1 cellular context compared by ENCODE assay signal in genomic region chr14:58272589-58273372, GRCh38.
TF ChIP-seq lines count a peak whose summit lies in the region.

No MANE protein-coding gene starts in this region.

TF ChIP-seq in HepG2, 621 proteins besides CTCF, POLR2A, EP300 and RAD21 (continued from another document and continues in another):
- TF ChIP-seq PHF20 (CRISPR knock-in tag; IDR thresholded peaks at IDR 0.05), result no peak
- no peak for TF ChIP-seq ZNF780A (CRISPR knock-in tag; IDR thresholded peaks at IDR 0.05)
- no peak for TF ChIP-seq ARNTL (CRISPR knock-in tag; IDR thresholded peaks at IDR 0.05)
- TF ChIP-seq ZNF816 (CRISPR knock-in tag; IDR thresholded peaks at IDR 0.05; ENCODE audit: borderline replicate concordance), result no peak
- no peak for TF ChIP-seq REXO4 (CRISPR knock-in tag; IDR thresholded peaks at IDR 0.05; ENCODE audit: borderline replicate concordance)
- peak; percentile 30; the same call in 1 of the 2 replicates for TF ChIP-seq ZFP36L1 (CRISPR knock-in tag; IDR thresholded peaks at IDR 0.05)
- TF ChIP-seq, protein P1, sequence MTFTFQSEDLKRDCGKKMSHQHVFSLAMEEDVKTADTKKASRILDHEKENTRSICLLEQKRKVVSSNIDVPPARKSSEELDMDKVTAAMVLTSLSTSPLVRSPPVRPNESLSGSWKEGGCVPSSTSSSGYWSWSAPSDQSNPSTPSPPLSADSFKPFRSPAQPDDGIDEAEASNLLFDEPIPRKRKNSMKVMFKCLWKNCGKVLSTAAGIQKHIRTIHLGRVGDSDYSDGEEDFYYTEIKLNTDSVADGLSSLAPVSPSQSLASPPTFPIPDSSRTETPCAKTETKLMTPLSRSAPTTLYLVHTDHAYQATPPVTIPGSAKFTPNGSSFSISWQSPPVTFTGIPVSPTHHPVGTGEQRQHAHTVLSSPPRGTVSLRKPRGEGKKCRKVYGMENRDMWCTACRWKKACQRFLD (CRISPR knock-in tag; IDR thresholded peaks at IDR 0.05; ENCODE audit: borderline replicate concordance), result no peak
- TF ChIP-seq ETV5 (CRISPR knock-in tag; IDR thresholded peaks at IDR 0.05; ENCODE audit: borderline replicate concordance), result peak; percentile 23; the same call in 1 of the 2 replicates
- no peak for TF ChIP-seq MAF1 (CRISPR knock-in tag; IDR thresholded peaks at IDR 0.05; ENCODE audit: borderline replicate concordance)
- TF ChIP-seq CAMTA2 (CRISPR knock-in tag; IDR thresholded peaks at IDR 0.05; ENCODE audit: borderline replicate concordance), result no peak
- TF ChIP-seq, protein P2, sequence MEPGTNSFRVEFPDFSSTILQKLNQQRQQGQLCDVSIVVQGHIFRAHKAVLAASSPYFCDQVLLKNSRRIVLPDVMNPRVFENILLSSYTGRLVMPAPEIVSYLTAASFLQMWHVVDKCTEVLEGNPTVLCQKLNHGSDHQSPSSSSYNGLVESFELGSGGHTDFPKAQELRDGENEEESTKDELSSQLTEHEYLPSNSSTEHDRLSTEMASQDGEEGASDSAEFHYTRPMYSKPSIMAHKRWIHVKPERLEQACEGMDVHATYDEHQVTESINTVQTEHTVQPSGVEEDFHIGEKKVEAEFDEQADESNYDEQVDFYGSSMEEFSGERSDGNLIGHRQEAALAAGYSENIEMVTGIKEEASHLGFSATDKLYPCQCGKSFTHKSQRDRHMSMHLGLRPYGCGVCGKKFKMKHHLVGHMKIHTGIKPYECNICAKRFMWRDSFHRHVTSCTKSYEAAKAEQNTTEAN (CRISPR knock-in tag; conservative IDR thresholded peaks at IDR 0.05), result 0 out of 2 replicates have a peak, but pooled peaks have one; percentile 71
- TF ChIP-seq POLR2AphosphoS5 (IDR thresholded peaks at IDR 0.05; ENCODE audit: low read depth, low read length), result peak; percentile 62
- no peak for TF ChIP-seq SRSF9 (IDR thresholded peaks at IDR 0.05; ENCODE audit: borderline replicate concordance, insufficient read depth, low read depth, low read length, poor library complexity, severe bottlenecking)
- TF ChIP-seq ZNF629 (CRISPR knock-in tag; conservative IDR thresholded peaks at IDR 0.05), result peak; percentile 27; the same call in 1 of the 2 replicates
- no peak for TF ChIP-seq TBP (CRISPR knock-in tag; IDR thresholded peaks at IDR 0.05)
- no peak for TF ChIP-seq CERS6 (CRISPR knock-in tag; IDR thresholded peaks at IDR 0.05)
- peak; percentile 46; the same call in 1 of the 2 replicates for TF ChIP-seq ZNF556 (CRISPR knock-in tag; IDR thresholded peaks at IDR 0.05; ENCODE audit: borderline replicate concordance)
- no peak for TF ChIP-seq SP5 (CRISPR knock-in tag; IDR thresholded peaks at IDR 0.05; ENCODE audit: borderline replicate concordance, low read depth)
- no peak for TF ChIP-seq ZZZ3 (CRISPR knock-in tag; IDR thresholded peaks at IDR 0.05; ENCODE audit: borderline replicate concordance)
- TF ChIP-seq GATA4 (IDR thresholded peaks at IDR 0.05; ENCODE audit: borderline replicate concordance, low read depth), result no peak
- TF ChIP-seq CHD2 (IDR thresholded peaks at IDR 0.05; ENCODE audit: low read depth, low read length), result no peak
- no peak for TF ChIP-seq ISX (CRISPR knock-in tag; conservative IDR thresholded peaks at IDR 0.05)
- TF ChIP-seq TEAD2 (CRISPR knock-in tag; IDR thresholded peaks at IDR 0.05), result no peak
- TF ChIP-seq, protein P3, sequence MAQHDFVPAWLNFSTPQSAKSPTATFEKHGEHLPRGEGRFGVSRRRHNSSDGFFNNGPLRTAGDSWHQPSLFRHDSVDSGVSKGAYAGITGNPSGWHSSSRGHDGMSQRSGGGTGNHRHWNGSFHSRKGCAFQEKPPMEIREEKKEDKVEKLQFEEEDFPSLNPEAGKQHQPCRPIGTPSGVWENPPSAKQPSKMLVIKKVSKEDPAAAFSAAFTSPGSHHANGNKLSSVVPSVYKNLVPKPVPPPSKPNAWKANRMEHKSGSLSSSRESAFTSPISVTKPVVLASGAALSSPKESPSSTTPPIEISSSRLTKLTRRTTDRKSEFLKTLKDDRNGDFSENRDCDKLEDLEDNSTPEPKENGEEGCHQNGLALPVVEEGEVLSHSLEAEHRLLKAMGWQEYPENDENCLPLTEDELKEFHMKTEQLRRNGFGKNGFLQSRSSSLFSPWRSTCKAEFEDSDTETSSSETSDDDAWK (CRISPR knock-in tag; IDR thresholded peaks at IDR 0.05), result no peak
- no peak for TF ChIP-seq PTBP1 (IDR thresholded peaks at IDR 0.05; ENCODE audit: low read depth, low read length, poor library complexity, severe bottlenecking)
- TF ChIP-seq, protein P4, sequence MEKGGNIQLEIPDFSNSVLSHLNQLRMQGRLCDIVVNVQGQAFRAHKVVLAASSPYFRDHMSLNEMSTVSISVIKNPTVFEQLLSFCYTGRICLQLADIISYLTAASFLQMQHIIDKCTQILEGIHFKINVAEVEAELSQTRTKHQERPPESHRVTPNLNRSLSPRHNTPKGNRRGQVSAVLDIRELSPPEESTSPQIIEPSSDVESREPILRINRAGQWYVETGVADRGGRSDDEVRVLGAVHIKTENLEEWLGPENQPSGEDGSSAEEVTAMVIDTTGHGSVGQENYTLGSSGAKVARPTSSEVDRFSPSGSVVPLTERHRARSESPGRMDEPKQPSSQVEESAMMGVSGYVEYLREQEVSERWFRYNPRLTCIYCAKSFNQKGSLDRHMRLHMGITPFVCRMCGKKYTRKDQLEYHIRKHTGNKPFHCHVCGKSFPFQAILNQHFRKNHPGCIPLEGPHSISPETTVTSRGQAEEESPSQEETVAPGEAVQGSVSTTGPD (CRISPR knock-in tag; IDR thresholded peaks at IDR 0.05), result no peak
- TF ChIP-seq ZNF709 (CRISPR knock-in tag; IDR thresholded peaks at IDR 0.05), result no peak
- no peak for TF ChIP-seq ZFP36L2 (CRISPR knock-in tag; IDR thresholded peaks at IDR 0.05)
- TF ChIP-seq, protein P5, sequence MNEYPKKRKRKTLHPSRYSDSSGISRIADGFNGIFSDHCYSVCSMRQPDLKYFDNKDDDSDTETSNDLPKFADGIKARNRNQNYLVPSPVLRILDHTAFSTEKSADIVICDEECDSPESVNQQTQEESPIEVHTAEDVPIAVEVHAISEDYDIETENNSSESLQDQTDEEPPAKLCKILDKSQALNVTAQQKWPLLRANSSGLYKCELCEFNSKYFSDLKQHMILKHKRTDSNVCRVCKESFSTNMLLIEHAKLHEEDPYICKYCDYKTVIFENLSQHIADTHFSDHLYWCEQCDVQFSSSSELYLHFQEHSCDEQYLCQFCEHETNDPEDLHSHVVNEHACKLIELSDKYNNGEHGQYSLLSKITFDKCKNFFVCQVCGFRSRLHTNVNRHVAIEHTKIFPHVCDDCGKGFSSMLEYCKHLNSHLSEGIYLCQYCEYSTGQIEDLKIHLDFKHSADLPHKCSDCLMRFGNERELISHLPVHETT (CRISPR knock-in tag; conservative IDR thresholded peaks at IDR 0.05), result no peak
- TF ChIP-seq TRIM24 (CRISPR knock-in tag; IDR thresholded peaks at IDR 0.05), result no peak
- no peak for TF ChIP-seq TRAFD1 (CRISPR knock-in tag; IDR thresholded peaks at IDR 0.05; ENCODE audit: borderline replicate concordance)
- TF ChIP-seq SP2 (CRISPR knock-in tag; IDR thresholded peaks at IDR 0.05), result no peak
- no peak for TF ChIP-seq IKZF1 (IDR thresholded peaks at IDR 0.05)
- TF ChIP-seq, protein P6, sequence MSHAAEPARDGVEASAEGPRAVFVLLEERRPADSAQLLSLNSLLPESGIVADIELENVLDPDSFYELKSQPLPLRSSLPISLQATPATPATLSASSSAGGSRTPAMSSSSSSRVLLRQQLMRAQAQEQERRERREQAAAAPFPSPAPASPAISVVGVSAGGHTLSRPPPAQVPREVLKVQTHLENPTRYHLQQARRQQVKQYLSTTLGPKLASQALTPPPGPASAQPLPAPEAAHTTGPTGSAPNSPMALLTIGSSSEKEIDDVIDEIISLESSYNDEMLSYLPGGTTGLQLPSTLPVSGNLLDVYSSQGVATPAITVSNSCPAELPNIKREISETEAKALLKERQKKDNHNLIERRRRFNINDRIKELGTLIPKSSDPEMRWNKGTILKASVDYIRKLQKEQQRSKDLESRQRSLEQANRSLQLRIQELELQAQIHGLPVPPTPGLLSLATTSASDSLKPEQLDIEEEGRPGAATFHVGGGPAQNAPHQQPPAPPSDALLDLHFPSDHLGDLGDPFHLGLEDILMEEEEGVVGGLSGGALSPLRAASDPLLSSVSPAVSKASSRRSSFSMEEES (CRISPR knock-in tag; IDR thresholded peaks at IDR 0.05), result peak; percentile 54; the same call in 1 of the 2 replicates
- 0 out of 2 replicates have a peak, but pooled peaks have one; percentile 42 for TF ChIP-seq ZNF124 (CRISPR knock-in tag; IDR thresholded peaks at IDR 0.05)
- TF ChIP-seq SRF (IDR thresholded peaks at IDR 0.05; ENCODE audit: low read depth, low read length), result peak; percentile 82
- TF ChIP-seq, protein P7, sequence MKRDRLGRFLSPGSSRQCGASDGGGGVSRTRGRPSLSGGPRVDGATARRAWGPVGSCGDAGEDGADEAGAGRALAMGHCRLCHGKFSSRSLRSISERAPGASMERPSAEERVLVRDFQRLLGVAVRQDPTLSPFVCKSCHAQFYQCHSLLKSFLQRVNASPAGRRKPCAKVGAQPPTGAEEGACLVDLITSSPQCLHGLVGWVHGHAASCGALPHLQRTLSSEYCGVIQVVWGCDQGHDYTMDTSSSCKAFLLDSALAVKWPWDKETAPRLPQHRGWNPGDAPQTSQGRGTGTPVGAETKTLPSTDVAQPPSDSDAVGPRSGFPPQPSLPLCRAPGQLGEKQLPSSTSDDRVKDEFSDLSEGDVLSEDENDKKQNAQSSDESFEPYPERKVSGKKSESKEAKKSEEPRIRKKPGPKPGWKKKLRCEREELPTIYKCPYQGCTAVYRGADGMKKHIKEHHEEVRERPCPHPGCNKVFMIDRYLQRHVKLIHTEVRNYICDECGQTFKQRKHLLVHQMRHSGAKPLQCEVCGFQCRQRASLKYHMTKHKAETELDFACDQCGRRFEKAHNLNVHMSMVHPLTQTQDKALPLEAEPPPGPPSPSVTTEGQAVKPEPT (CRISPR knock-in tag; IDR thresholded peaks at IDR 0.05; ENCODE audit: low read depth), result no peak
- TF ChIP-seq ZNF562 (CRISPR knock-in tag; IDR thresholded peaks at IDR 0.05; ENCODE audit: borderline replicate concordance), result no peak
- no peak for TF ChIP-seq MYPOP (CRISPR knock-in tag; IDR thresholded peaks at IDR 0.05)
- peak; percentile 31; the same call in 1 of the 2 replicates for TF ChIP-seq ZFX (CRISPR knock-in tag; IDR thresholded peaks at IDR 0.05; ENCODE audit: low read depth)
- TF ChIP-seq ZNF710 (CRISPR knock-in tag; IDR thresholded peaks at IDR 0.05; ENCODE audit: borderline replicate concordance), result no peak
- no peak for TF ChIP-seq SIN3A (IDR thresholded peaks at IDR 0.05; ENCODE audit: borderline replicate concordance, low read depth, low read length)
- no peak for TF ChIP-seq ZNF703 (CRISPR knock-in tag; IDR thresholded peaks at IDR 0.05; ENCODE audit: borderline replicate concordance)
- TF ChIP-seq DPF2 (CRISPR knock-in tag; IDR thresholded peaks at IDR 0.05; ENCODE audit: borderline replicate concordance, low read depth), result peak; percentile 58; the same call in 1 of the 2 replicates
- no peak for TF ChIP-seq SMARCE1 (IDR thresholded peaks at IDR 0.05; ENCODE audit: borderline replicate concordance)
- TF ChIP-seq ZNF781 (CRISPR knock-in tag; IDR thresholded peaks at IDR 0.05; ENCODE audit: borderline replicate concordance, not compliant biosample characterization), result no peak
- TF ChIP-seq SRSF1 (optimal IDR thresholded peaks at IDR 0.05; ENCODE audit: low read depth, low read length), result no peak
- TF ChIP-seq JUNB (CRISPR knock-in tag; IDR thresholded peaks at IDR 0.05; ENCODE audit: borderline replicate concordance), result no peak
- TF ChIP-seq ZNF674 (CRISPR knock-in tag; IDR thresholded peaks at IDR 0.05; ENCODE audit: low read depth), result no peak
- TF ChIP-seq ZFYVE20 (CRISPR knock-in tag; IDR thresholded peaks at IDR 0.05; ENCODE audit: borderline replicate concordance, low read depth), result no peak
- no peak for TF ChIP-seq ZNF772 (CRISPR knock-in tag; IDR thresholded peaks at IDR 0.05)
- no peak for TF ChIP-seq RORA (CRISPR knock-in tag; IDR thresholded peaks at IDR 0.05)
- TF ChIP-seq GATAD2A (CRISPR knock-in tag; IDR thresholded peaks at IDR 0.05), result peak; percentile 81
